29 cellular contexts compared by ENCODE assay signal in genomic region chr4:60817609-60818008, GRCh38.
"Had no signal": no experiment of that assay in that cellular context is flagged by ENCODE, and none has a peak within 500 bp of the region (broad histone marks: within the 10 kb centered on the region; RNA-seq: fewer than 3 reads in every experiment).

No MANE protein-coding gene starts in this region.

- H3K4me1 ChIP-seq: ascending aorta had no signal

- H3K27me3 ChIP-seq: ascending aorta, cardiac muscle cell had no signal

- ATAC-seq: activated CD8-positive, alpha-beta T cell treated with anti-CD3 and anti-CD28 coated beads for 36 hours; activated naive CD8-positive, alpha-beta T cell treated with anti-CD3 and anti-CD28 coated beads, Interleukin-2, amount 50 U/mL, for 24 hours; activated T-cell treated with anti-CD3 and anti-CD28 coated beads, Interleukin-2, amount 50 U/mL, for 4 hours had no signal

- DNase-seq: activated B cell treated with CpG ODN at 0.5 μM for 24 hours; activated CD4-positive, alpha-beta memory T cell treated with anti-CD3 and anti-CD28 coated beads for 36 hours; activated CD4-positive, alpha-beta T cell treated with anti-CD3 and anti-CD28 coated beads for 4 hours; activated CD4-positive, alpha-beta T cell treated with anti-CD3 and anti-CD28 coated beads, Interleukin-2, amount 10 ng/mL, durations not matched to agents 24 days and 14 days; activated CD4-positive, alpha-beta T cell treated with anti-CD3 and anti-CD28 coated beads, Interleukin-2, amount 50 U/mL, for 1 hour; activated CD4-positive, alpha-beta T cell treated with anti-CD3 and anti-CD28 coated beads, Interleukin-2, amount 50 U/mL, for 4 hours; activated CD4-positive, CD25-positive, alpha-beta regulatory T cell treated with anti-CD3 and anti-CD28 coated beads, Interleukin-2, amount 50 U/mL, for 72 hours; activated CD8-positive, alpha-beta memory T cell treated with anti-CD3 and anti-CD28 coated beads, Interleukin-2, amount 50 U/mL, for 4 hours; activated CD8-positive, alpha-beta T cell treated with anti-CD3 and anti-CD28 coated beads for 36 hours; activated effector memory CD4-positive, alpha-beta T cell treated with Interleukin-2 at 50 U/mL for 16 hours; activated gamma-delta T cell; activated naive CD4-positive, alpha-beta T cell treated with anti-CD3 and anti-CD28 coated beads, Interleukin-2, amount 10 ng/mL, durations not matched to agents 7 days and 5 days; activated naive CD4-positive, alpha-beta T cell treated with Interleukin-2 at 50 U/mL for 16 hours; activated naive CD8-positive, alpha-beta T cell treated with anti-CD3 and anti-CD28 coated beads, Interleukin-2, amount 10 ng/mL, durations not matched to agents 7 days and 5 days; activated naive CD8-positive, alpha-beta T cell treated with anti-CD3 and anti-CD28 coated beads, Interleukin-2, amount 50 U/mL, for 24 hours; activated T-cell treated with anti-CD3 and anti-CD28 coated beads for 4 hours; activated T-cell treated with anti-CD3 and anti-CD28 coated beads, Interleukin-2, amount 50 U/mL, for 1 hour; activated T-cell treated with anti-CD3 and anti-CD28 coated beads, Interleukin-2, amount 50 U/mL, for 4 hours; amygdala; anterior cingulate cortex; caudate nucleus; cerebellar nuclear complex; T-helper 2 cell; T-helper 9 cell had no signal

- H3K9me3 ChIP-seq: ascending aorta had no signal

- H3K36me3 ChIP-seq: ascending aorta, cardiac muscle cell had no signal

- FAIRE-seq: bronchial epithelial cell, TTC549 had no signal

- H3K27ac ChIP-seq: ascending aorta, cardiac muscle cell, VCaP had no signal

- H3K4me3 ChIP-seq: ascending aorta, cardiac muscle cell had no signal
